Comparison of ENCODE assay signal across 20 cellular contexts in the genomic region with DNA sequence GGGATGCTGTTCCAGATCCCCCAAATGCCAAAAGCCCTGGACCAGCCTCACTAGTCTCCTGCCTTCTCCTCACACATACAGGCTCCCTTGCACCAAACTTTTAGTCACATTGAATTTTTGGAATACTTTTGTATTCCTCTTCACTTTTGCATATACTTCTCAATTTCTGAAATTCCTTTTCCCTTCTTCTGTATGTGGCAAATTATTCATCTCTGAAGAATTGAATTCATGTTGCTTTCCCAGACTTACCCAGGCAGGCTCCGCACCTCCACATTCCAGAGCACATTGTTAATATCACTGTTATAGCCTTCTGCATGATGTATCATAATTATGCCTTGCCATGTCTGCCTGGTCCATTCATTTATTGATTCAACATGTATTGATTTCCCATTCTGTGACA.
DNase-seq lines count a peak whose midpoint lies in the region; ATAC-seq and TF ChIP-seq lines count a peak whose summit lies in the region.
"Had no signal": no experiment of that assay in that cellular context is flagged by ENCODE, and none has a peak within 500 bp of the region (broad histone marks: within the 10 kb centered on the region; RNA-seq: fewer than 3 reads in every experiment).

No MANE protein-coding gene starts in this region.

- no peaks in the 10 kb centered on the region for H4K20me1 ChIP-seq in smooth muscle cell (ENCODE audit: low read depth)

- H3K9me3 ChIP-seq in MG63 (no peaks in the 10 kb centered on the region), smooth muscle cell (replicated peaks; ENCODE audit: low read depth) (no peaks in the 10 kb centered on the region), heart right ventricle (no peaks in the 10 kb centered on the region)
- H3K9me3 ChIP-seq: BE2C, Peyer's patch had no signal

- intact Hi-C loops in heart right ventricle (cut with DNase I) = no loop called here

- H3K27ac ChIP-seq in smooth muscle cell (ENCODE audit: low read depth) = peak overlapping the region; percentile 89
- no peak overlapping the region for H3K27ac ChIP-seq in heart right ventricle
- H3K27ac ChIP-seq: HL-60, Peyer's patch, SK-N-MC had no signal

- TF ChIP-seq CTCF in smooth muscle cell (IDR thresholded peaks at IDR 0.05; ENCODE audit: borderline replicate concordance, insufficient read depth, poor library complexity, severe bottlenecking) (no peak), heart right ventricle (IDR thresholded peaks at IDR 0.05) (no peak)

- H2AFZ ChIP-seq in smooth muscle cell (ENCODE audit: low read depth) = no peak overlapping the region

- no peak for ATAC-seq in heart right ventricle
- ATAC-seq: K562, Right ventricle myocardium inferior had no signal

- H3K4me3 ChIP-seq in MG63 = no peak overlapping the region
- no peak overlapping the region for H3K4me3 ChIP-seq in smooth muscle cell
- no peak overlapping the region for H3K4me3 ChIP-seq in heart right ventricle
- H3K4me3 ChIP-seq: K562, Peyer's patch, SK-N-MC had no signal

- H3K9ac ChIP-seq in smooth muscle cell (ENCODE audit: low read depth) = peak overlapping the region; percentile 22

- H3K36me3 ChIP-seq in MG63 (no peaks in the 10 kb centered on the region), smooth muscle cell (ENCODE audit: low read depth) (no peaks in the 10 kb centered on the region), heart right ventricle (no peaks in the 10 kb centered on the region)
- H3K36me3 ChIP-seq: BE2C, Peyer's patch had no signal

- peaks cover 6% of the 10 kb centered on the region for H3K4me1 ChIP-seq in smooth muscle cell (ENCODE audit: low read depth)
- no peaks in the 10 kb centered on the region for H3K4me1 ChIP-seq in heart right ventricle
- H3K4me1 ChIP-seq: Peyer's patch had no signal

- no peaks in the 10 kb centered on the region for H3F3A ChIP-seq in smooth muscle cell (ENCODE audit: low read depth)

- peak; percentile 39 for DNase-seq in GM03348 (ENCODE audit: low spot score)
- peak; percentile 22 for DNase-seq in MG63
- DNase-seq in glomerular visceral epithelial cell (ENCODE audit: extremely low spot score) = peak; percentile 47
- DNase-seq in smooth muscle cell (lab: John Stamatoyannopoulos, UW; ENCODE audit: unreplicated experiment) = no peak
- DNase-seq in activated CD4-positive, alpha-beta T cell treated with anti-CD3 and anti-CD28 coated beads for 1 hour = no peak
- DNase-seq in heart right ventricle = no peak
- DNase-seq in NCI-H1092 treated with DMSO at 0.1 percent for 48 hours (lab: John Stamatoyannopoulos, UW) = no peak
- DNase-seq: ACHN; BE2C; CD4-positive, alpha-beta T cell; DMS53; H9; NCI-H1048; NCI-H1694; NCI-H524; Peyer's patch had no signal

- no peaks in the 10 kb centered on the region for H3K79me2 ChIP-seq in smooth muscle cell (ENCODE audit: low read depth)

- WGBS in smooth muscle cell (ENCODE audit: low lambda C conversion rate) = 73% methylated on average over 1 of the region's 1 CpG
- WGBS in heart right ventricle, 2 donors = 91 to 95% methylated on average over 1 of the region's 1 CpG

- H3K27me3 ChIP-seq in MG63 (no peaks in the 10 kb centered on the region), smooth muscle cell (ENCODE audit: low read depth) (no peaks in the 10 kb centered on the region), heart right ventricle (no peaks in the 10 kb centered on the region)
- H3K27me3 ChIP-seq: BE2C, Peyer's patch had no signal

- H3K4me2 ChIP-seq in smooth muscle cell = peak overlapping the region; percentile 51

Comparison
In these comparisons a context has a peak if more than half of its experiments do, and no peak if none do; other contexts are left out.
1. DNase-seq: peak in GM03348 (single experiment), MG63 (single experiment) and glomerular visceral epithelial cell (single experiment); none in smooth muscle cell (single experiment), activated CD4-positive, alpha-beta T cell treated with anti-CD3 and anti-CD28 coated beads for 1 hour (single experiment), heart right ventricle (0 of 2) and NCI-H1092 treated with DMSO at 0.1 percent for 48 hours (single experiment).